ENCODE assay signal across 10 cellular contexts in the genomic region with DNA sequence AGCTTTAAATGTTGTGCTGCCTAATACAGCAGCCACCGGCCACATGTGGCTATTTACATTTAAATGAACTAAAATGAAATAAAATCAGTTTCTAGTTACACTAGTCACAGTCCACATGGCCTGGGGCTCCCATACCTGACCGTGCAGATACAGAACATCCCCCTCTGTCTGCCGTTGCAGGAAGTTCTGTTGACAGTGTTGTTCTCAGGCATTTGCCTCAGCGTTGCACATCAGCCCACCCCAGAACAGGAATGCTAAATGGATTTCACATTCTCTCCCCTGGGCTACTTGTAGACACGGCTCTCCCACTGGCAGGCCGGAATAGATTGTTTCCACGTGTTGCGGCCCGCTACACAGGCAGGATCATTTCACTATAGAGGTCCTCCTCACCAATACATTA. TPM values are rescaled to one million over a fixed set of nuclear protein-coding genes. Genes with fewer than 3 reads are reported as not detected.
A peak's percentile ranks its signal among the peaks of the same experiment; 100 is the strongest.
DNase-seq lines count a peak whose midpoint lies in the region; ATAC-seq, FAIRE-seq and TF ChIP-seq lines count a peak whose summit lies in the region.
"Had no signal": no experiment of that assay in that cellular context is flagged by ENCODE, and none has a peak within 500 bp of the region (broad histone marks: within the 10 kb centered on the region; RNA-seq: fewer than 3 reads in every experiment).

No MANE protein-coding gene starts in this region.

- no peaks in the 10 kb centered on the region for H3K79me2 ChIP-seq in OCI-LY7 (ENCODE audit: insufficient read depth, low read depth, low read length)

- H3K9me2 ChIP-seq in OCI-LY7 (ENCODE audit: insufficient read depth, low read length), result no peaks in the 10 kb centered on the region

- H2AFZ ChIP-seq in OCI-LY7 (ENCODE audit: low read length), result no peak overlapping the region

- H3K4me2 ChIP-seq in OCI-LY7 (ENCODE audit: low read length), result no peak overlapping the region

- H4K20me1 ChIP-seq in OCI-LY7 (ENCODE audit: insufficient read depth, low read length), result no peaks in the 10 kb centered on the region

- POLR2A ChIA-PET in OCI-LY7 (lab: Charles Lee), result no interaction called here

- intact Hi-C loops in left ventricle myocardium superior (cut with micrococcal nuclease) (no loop called here), OCI-LY7 (cut with micrococcal nuclease; ENCODE audit: unreplicated experiment) (no loop called here)

- TF ChIP-seq CTCF in right atrium auricular region (IDR thresholded peaks at IDR 0.05), result peak in 1 of 2 donors; percentile 38
- peak; percentile 41; the same call in 1 of the 2 replicates for TF ChIP-seq CTCF in OCI-LY7 (conservative IDR thresholded peaks at IDR 0.05; ENCODE audit: low read length)

- ATAC-seq in left ventricle myocardium superior, result no peak
- ATAC-seq in esophagus mucosa, result peak; percentile 31
- no peak for ATAC-seq in GM21515 (IDR thresholded peaks at IDR 0.05; ENCODE audit: unreplicated experiment)

- H3K27me3 ChIP-seq in right atrium auricular region, result no peaks in the 10 kb centered on the region

- H3K27ac ChIP-seq in right atrium auricular region (peak overlapping the region; percentile 13 to 24), OCI-LY7 (ENCODE audit: low read depth, low read length, poor library complexity, severe bottlenecking) (no peak overlapping the region)

- DNase-seq in right atrium auricular region (ENCODE audit: low spot score) (no peak), left ventricle myocardium superior (no peak), OCI-LY7 (ENCODE audit: low spot score) (peak; percentile 12), urothelium cell line (ENCODE audit: low spot score) (peak; percentile 18), NOMO-1 treated with DMSO at 0.1 percent for 48 hours (lab: John Stamatoyannopoulos, UW; ENCODE audit: unreplicated experiment) (no peak)
- no peak for DNase-seq in effector CD4-positive, alpha-beta T cell
- DNase-seq: activated gamma-delta T cell, DMS79 treated with DMSO at 0.1 percent for 48 hours had no signal

- H3K9me3 ChIP-seq in right atrium auricular region (no peaks in the 10 kb centered on the region), OCI-LY7 (ENCODE audit: low read length) (no peaks in the 10 kb centered on the region)

- H3K36me3 ChIP-seq in right atrium auricular region (peaks cover 99% of the 10 kb centered on the region), OCI-LY7 (ENCODE audit: insufficient read depth, low read length) (no peaks in the 10 kb centered on the region)

- CTCF ChIA-PET in OCI-LY7 (lab: Charles Lee; ENCODE audit: unreplicated experiment), result no interaction called here

- no TSS peak for BruUV-seq in OCI-LY7 (replicated peaks; lab: Mats Ljungman, UMichigan)

- FAIRE-seq in urothelium cell line (lab: Jason Lieb, UNC), result no peak

- H3K4me3 ChIP-seq in right atrium auricular region (no peak overlapping the region), OCI-LY7 (ENCODE audit: low read depth, low read length, poor library complexity, severe bottlenecking) (no peak overlapping the region)

- peaks cover 0 to 32% of the 10 kb centered on the region in 2 donors for H3K4me1 ChIP-seq in right atrium auricular region
- no peaks in the 10 kb centered on the region for H3K4me1 ChIP-seq in OCI-LY7 (ENCODE audit: insufficient read depth, low read length, poor library complexity, severe bottlenecking)

RNA-seq across cellular contexts. Expression of gene JAG1, which starts 26.3 kb away (rescaled TPM):
- total RNA-seq in right atrium auricular region (10 to 100 TPM; 30.9 to 32.8 TPM), left ventricle myocardium superior (17.0 TPM), OCI-LY7 (2022) (0.67 and 1.7 TPM in 2 replicates), esophagus mucosa (118 TPM)
- total RNA-seq in OCI-LY7 (2014; rRNA removed; shearing (Covaris generic)), result 0.28 and 0.32 TPM in 2 replicates

Comparison
In these comparisons a context has a peak if more than half of its experiments do, and no peak if none do; other contexts are left out.
1. DNase-seq: peak in OCI-LY7 (single experiment) and urothelium cell line (single experiment); none in right atrium auricular region (single experiment), left ventricle myocardium superior (single experiment), NOMO-1 treated with DMSO at 0.1 percent for 48 hours (single experiment) and effector CD4-positive, alpha-beta T cell (single experiment).